11 cellular contexts compared by ENCODE assay signal in the genomic region with DNA sequence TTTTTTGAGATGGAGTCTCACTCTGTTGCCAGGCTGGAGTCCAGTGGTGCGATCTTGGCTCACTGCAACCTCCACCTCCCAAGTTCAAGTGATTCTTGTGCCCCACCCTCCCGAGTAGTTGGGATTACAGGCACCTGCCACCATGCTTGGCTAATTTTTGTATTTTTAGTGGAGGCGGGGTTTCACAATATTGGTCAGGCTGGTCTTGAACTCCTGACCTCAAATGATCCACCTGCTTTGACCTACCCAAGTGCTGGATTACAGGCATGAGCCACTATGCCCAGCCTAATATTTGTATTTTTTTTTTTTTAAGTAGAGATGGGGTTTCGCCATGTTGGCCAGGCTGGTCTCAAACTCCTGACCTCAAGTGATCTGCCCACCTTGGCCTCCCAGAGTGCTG. TPM values are rescaled to one million over a fixed set of nuclear protein-coding genes. Genes with fewer than 3 reads are reported as not detected.
"Had no signal": no experiment of that assay in that cellular context is flagged by ENCODE, and none has a peak within 500 bp of the region (broad histone marks: within the 10 kb centered on the region; RNA-seq: fewer than 3 reads in every experiment).

No MANE protein-coding gene starts in this region.

RNA-seq across cellular contexts. Expression of a gene that starts 15.0 kb away (rescaled TPM):
- total RNA-seq: OCI-LY7, Right ventricle myocardium inferior, RPMI7951, SJCRH30, SJSA1, SK-MEL-5 had no signal
- polyA plus RNA-seq: SK-N-SH had no signal

RNA-seq across cellular contexts. Expression of a gene that starts 17.9 kb away (rescaled TPM):
- total RNA-seq: OCI-LY7, SJCRH30 had no signal

RNA-seq across cellular contexts. Expression of a gene that starts 38.6 kb away (rescaled TPM):
- total RNA-seq: OCI-LY7, PC-3, PC-9, Peyer's patch, Right ventricle myocardium inferior, Right ventricle myocardium superior, RPMI7951, SJCRH30, SJSA1 had no signal
- polyA plus RNA-seq: SK-N-SH had no signal
